In the genomic region with DNA sequence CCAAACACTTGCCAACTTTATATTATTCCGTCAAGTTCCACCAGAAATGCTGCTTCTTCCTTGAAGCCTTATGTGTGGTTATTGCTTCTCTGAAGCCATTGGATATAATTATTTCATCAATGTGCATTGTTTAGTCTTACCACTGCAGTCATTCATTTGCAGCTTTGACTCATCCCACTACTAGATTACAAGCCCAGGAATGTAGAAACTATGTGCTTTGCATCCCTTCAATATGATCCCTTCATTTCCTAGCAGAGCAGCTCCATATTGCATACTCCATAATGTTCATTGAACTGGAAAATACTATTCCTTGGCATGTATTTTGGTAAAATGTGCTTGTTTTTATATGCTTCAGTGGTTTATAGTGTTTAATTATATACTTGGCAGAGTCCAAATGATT, we compare ENCODE assay signal across 7 cellular contexts. TPM values are rescaled to one million over a fixed set of nuclear protein-coding genes. Genes with fewer than 3 reads are reported as not detected.
"Had no signal": no experiment of that assay in that cellular context is flagged by ENCODE, and none has a peak within 500 bp of the region (broad histone marks: within the 10 kb centered on the region; RNA-seq: fewer than 3 reads in every experiment).

No MANE protein-coding gene starts in this region.

RNA-seq across cellular contexts. Expression of gene PGM5, which starts 34.3 kb away (rescaled TPM):
- total RNA-seq: activated CD4-positive, alpha-beta memory T cell treated with anti-CD3 and anti-CD28 coated beads, Interleukin-2, amount 10 ng/mL, durations not matched to agents 7 days and 5 days; activated CD4-positive, alpha-beta T cell treated with anti-CD3 and anti-CD28 coated beads for 36 hours; activated CD4-positive, alpha-beta T cell treated with anti-CD3 and anti-CD28 coated beads, Interleukin-2, amount 10 ng/mL, durations not matched to agents 7 days and 5 days; activated CD8-positive, alpha-beta memory T cell treated with anti-CD3 and anti-CD28 coated beads, Interleukin-2, amount 10 ng/mL, durations not matched to agents 7 days and 5 days; activated CD8-positive, alpha-beta T cell treated with anti-CD3 and anti-CD28 coated beads, Interleukin-2, amount 10 ng/mL, durations not matched to agents 7 days and 5 days; activated naive CD8-positive, alpha-beta T cell treated with anti-CD3 and anti-CD28 coated beads, Interleukin-2, amount 10 ng/mL, durations not matched to agents 7 days and 5 days; activated T-helper 2 cell treated with anti-CD3 and anti-CD28 coated beads, Interferon-gamma antibody, Interleukin-2, Interleukin-4, amounts not matched to agents 10 μg/mL and 5 μg/mL and 100 μg/mL, durations not matched to agents 14 hours and 24 hours and 36 hours had no signal
